Comparison of ENCODE assay signal across 7 cellular contexts in genomic region chr12:27524489-27524835, GRCh38. TPM values are rescaled to one million over a fixed set of nuclear protein-coding genes. Genes with fewer than 3 reads are reported as not detected.
DNase-seq lines count a peak whose midpoint lies in the region; ATAC-seq and TF ChIP-seq lines count a peak whose summit lies in the region.

No MANE protein-coding gene starts in this region.

- H3K4me3 ChIP-seq in HCT116 (replicated peaks in 1 of 2; ENCODE audit: low read depth in 1 of 2, low read length in 2 of 2) (peak overlapping the region; percentile 61 to 86), WERI-Rb-1 (ENCODE audit: low read depth, low read length) (peak overlapping the region; percentile 57), iPS-15b (ENCODE audit: low read depth, low read length) (peak overlapping the region; percentile 82)

- CTCF ChIA-PET in HCT116 (lab: Charles Lee) = no interaction called here

- DNase-seq in HCT116 (ENCODE audit: low read depth, low spot score) (no peak), WERI-Rb-1 (no peak), substantia nigra (lab: John Stamatoyannopoulos, UW) (no peak), mucosa of gallbladder (ENCODE audit: low spot score) (no peak)

- peak overlapping the region; percentile 71 for H3K9ac ChIP-seq in HCT116 (ENCODE audit: low read length)
- no peak overlapping the region for H3K9ac ChIP-seq in iPS-15b (ENCODE audit: low read depth, low read length)

- no peak for TF ChIP-seq POLR2A in HCT116 (IDR thresholded peaks at IDR 0.05; ENCODE audit: borderline replicate concordance, extremely low read depth, insufficient read depth, insufficient read length)

- H4K20me1 ChIP-seq in HCT116 (ENCODE audit: insufficient read depth) = no peaks in the 10 kb centered on the region

- no TSS peak for BruUV-seq in HCT116 (replicated peaks; lab: Mats Ljungman, UMichigan)

- no peak for TF ChIP-seq RAD21 in HCT116 (IDR thresholded peaks at IDR 0.05; ENCODE audit: low read depth)

- peaks cover 51% of the 10 kb centered on the region for H3K79me2 ChIP-seq in HCT116 (ENCODE audit: insufficient read depth, low read length)

- H3K9me2 ChIP-seq in HCT116 (ENCODE audit: insufficient read depth) = no peaks in the 10 kb centered on the region

- no peak overlapping the region for H2AFZ ChIP-seq in HCT116 (ENCODE audit: low read depth, low read length, poor library complexity, severe bottlenecking)

- ATAC-seq in HCT116 (no peak), GM19397 (IDR thresholded peaks at IDR 0.05; ENCODE audit: unreplicated experiment) (no peak), HG03342 (IDR thresholded peaks at IDR 0.05; ENCODE audit: unreplicated experiment) (no peak)

- no peaks in the 10 kb centered on the region for H3K27me3 ChIP-seq in HCT116 (ENCODE audit: insufficient read depth, low read length)
- H3K27me3 ChIP-seq in WERI-Rb-1 (ENCODE audit: insufficient read depth, low read depth, severe bottlenecking) = no peaks in the 10 kb centered on the region
- H3K27me3 ChIP-seq in iPS-15b (ENCODE audit: control insufficient read depth, insufficient read depth, low read length) = peaks cover 14% of the 10 kb centered on the region

- peak overlapping the region; percentile 79 for H3K4me2 ChIP-seq in HCT116 (ENCODE audit: low read length)

- intact Hi-C loops in HCT116 (cut with micrococcal nuclease) = loop anchor here (2.0 kb wide), 2 partner anchors 24 to 110 kb away; no protein-coding TSS in a partner anchor

- RAD21 ChIA-PET in HCT116 (lab: Charles Lee; ENCODE audit: low non-redundant PET in 1 of 2, low total read pairs in 2 of 2, uncharacterized antibody in 2 of 2, unreplicated experiment in 2 of 2) = interaction anchor here (0.5 to 0.8 kb wide), 4 partner anchors 25 to 500 kb away, joined by 3 to 4 read pairs (median 4); no protein-coding TSS in a partner anchor

- TF ChIP-seq CTCF in HCT116 (IDR thresholded peaks at IDR 0.05 in 2 of 3, conservative IDR thresholded peaks at IDR 0.05 in 1 of 3; ENCODE audit: borderline replicate concordance in 1 of 3, insufficient read depth in 1 of 3, low read depth in 2 of 3, low read length in 2 of 3) (no peak), WERI-Rb-1 (IDR thresholded peaks at IDR 0.05; ENCODE audit: low read depth, low read length) (no peak)

- no peaks in the 10 kb centered on the region for H3K9me3 ChIP-seq in HCT116 (ENCODE audit: control insufficient read depth in 1 of 2, insufficient read depth in 1 of 2, low read depth in 1 of 2, low read length in 2 of 2)
- H3K9me3 ChIP-seq in WERI-Rb-1 (ENCODE audit: severe bottlenecking) = no peaks in the 10 kb centered on the region
- H3K9me3 ChIP-seq in iPS-15b (ENCODE audit: control insufficient read depth, insufficient read depth, low read length) = no peaks in the 10 kb centered on the region

- H3K27ac ChIP-seq in HCT116 (ENCODE audit: low read depth, low read length) (peak overlapping the region; percentile 83), WERI-Rb-1 (peak overlapping the region; percentile 85; the same call in 1 of the 2 replicates), substantia nigra (ENCODE audit: low read depth, low read length, poor library complexity, severe bottlenecking) (peak overlapping the region; percentile 78)

- H3K4me1 ChIP-seq in HCT116 (ENCODE audit: control insufficient read depth in 1 of 2, insufficient read depth in 2 of 2, low read length in 2 of 2) = peaks cover 9 to 31% of the 10 kb centered on the region in 2 experiments
- peaks cover 16% of the 10 kb centered on the region for H3K4me1 ChIP-seq in iPS-15b (ENCODE audit: control insufficient read depth, insufficient read depth, low read length)

- POLR2A ChIA-PET in HCT116 (lab: Charles Lee) = interaction anchor here (1.2 to 1.7 kb wide), 6 partner anchors 11 to 110 kb away, joined by 3 to 10 read pairs (median 6); no protein-coding TSS in a partner anchor

- no peaks in the 10 kb centered on the region for H3K36me3 ChIP-seq in HCT116 (ENCODE audit: control insufficient read depth in 1 of 2, insufficient read depth in 2 of 2, low read length in 2 of 2)
- no peaks in the 10 kb centered on the region for H3K36me3 ChIP-seq in WERI-Rb-1
- H3K36me3 ChIP-seq in iPS-15b (ENCODE audit: control insufficient read depth, insufficient read depth, low read length) = no peaks in the 10 kb centered on the region

TF ChIP-seq in HCT116, 20 proteins besides CTCF, POLR2A, EP300 and RAD21:
- no peak for TF ChIP-seq SP1 (IDR thresholded peaks at IDR 0.05; ENCODE audit: low read depth)
- TF ChIP-seq POLR2AphosphoS5 (IDR thresholded peaks at IDR 0.05; ENCODE audit: low read depth, low read length) = no peak
- no peak for TF ChIP-seq EGR1 (IDR thresholded peaks at IDR 0.05; ENCODE audit: low read depth)
- TF ChIP-seq TCF7L2 (IDR thresholded peaks at IDR 0.05; ENCODE audit: borderline replicate concordance, extremely low read depth, insufficient read depth, insufficient read length) = no peak
- TF ChIP-seq, protein P1, sequence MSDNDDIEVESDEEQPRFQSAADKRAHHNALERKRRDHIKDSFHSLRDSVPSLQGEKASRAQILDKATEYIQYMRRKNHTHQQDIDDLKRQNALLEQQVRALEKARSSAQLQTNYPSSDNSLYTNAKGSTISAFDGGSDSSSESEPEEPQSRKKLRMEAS (IDR thresholded peaks at IDR 0.05) = no peak
- no peak for TF ChIP-seq JUND (IDR thresholded peaks at IDR 0.05)
- TF ChIP-seq YY1 (IDR thresholded peaks at IDR 0.05; ENCODE audit: extremely low read depth, insufficient replicate concordance, low read depth, low read length) = no peak
- TF ChIP-seq, protein P2, sequence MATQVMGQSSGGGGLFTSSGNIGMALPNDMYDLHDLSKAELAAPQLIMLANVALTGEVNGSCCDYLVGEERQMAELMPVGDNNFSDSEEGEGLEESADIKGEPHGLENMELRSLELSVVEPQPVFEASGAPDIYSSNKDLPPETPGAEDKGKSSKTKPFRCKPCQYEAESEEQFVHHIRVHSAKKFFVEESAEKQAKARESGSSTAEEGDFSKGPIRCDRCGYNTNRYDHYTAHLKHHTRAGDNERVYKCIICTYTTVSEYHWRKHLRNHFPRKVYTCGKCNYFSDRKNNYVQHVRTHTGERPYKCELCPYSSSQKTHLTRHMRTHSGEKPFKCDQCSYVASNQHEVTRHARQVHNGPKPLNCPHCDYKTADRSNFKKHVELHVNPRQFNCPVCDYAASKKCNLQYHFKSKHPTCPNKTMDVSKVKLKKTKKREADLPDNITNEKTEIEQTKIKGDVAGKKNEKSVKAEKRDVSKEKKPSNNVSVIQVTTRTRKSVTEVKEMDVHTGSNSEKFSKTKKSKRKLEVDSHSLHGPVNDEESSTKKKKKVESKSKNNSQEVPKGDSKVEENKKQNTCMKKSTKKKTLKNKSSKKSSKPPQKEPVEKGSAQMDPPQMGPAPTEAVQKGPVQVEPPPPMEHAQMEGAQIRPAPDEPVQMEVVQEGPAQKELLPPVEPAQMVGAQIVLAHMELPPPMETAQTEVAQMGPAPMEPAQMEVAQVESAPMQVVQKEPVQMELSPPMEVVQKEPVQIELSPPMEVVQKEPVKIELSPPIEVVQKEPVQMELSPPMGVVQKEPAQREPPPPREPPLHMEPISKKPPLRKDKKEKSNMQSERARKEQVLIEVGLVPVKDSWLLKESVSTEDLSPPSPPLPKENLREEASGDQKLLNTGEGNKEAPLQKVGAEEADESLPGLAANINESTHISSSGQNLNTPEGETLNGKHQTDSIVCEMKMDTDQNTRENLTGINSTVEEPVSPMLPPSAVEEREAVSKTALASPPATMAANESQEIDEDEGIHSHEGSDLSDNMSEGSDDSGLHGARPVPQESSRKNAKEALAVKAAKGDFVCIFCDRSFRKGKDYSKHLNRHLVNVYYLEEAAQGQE (IDR thresholded peaks at IDR 0.05; ENCODE audit: low read depth) = no peak

RNA-seq across cellular contexts. Expression of gene PPFIBP1, which starts 0.5 kb away (rescaled TPM):
- 102 TPM for total RNA-seq in HCT116 (2021; ENCODE audit: unreplicated experiment)
- 33.8 and 36.6 TPM in 2 replicates for polyA plus RNA-seq in HCT116 (2012)
- total RNA-seq in mucosa of gallbladder = 46.7 TPM
